In genomic region chr1:54600947-54601725, GRCh38 we compare ENCODE assay signal across 1 cellular context.
A peak's percentile ranks its signal among the peaks of the same experiment; 100 is the strongest.
TF ChIP-seq lines count a peak whose summit lies in the region.

No MANE protein-coding gene starts in this region.

TF ChIP-seq in HepG2, 621 proteins besides CTCF, POLR2A, EP300 and RAD21:
- TF ChIP-seq, protein P1, sequence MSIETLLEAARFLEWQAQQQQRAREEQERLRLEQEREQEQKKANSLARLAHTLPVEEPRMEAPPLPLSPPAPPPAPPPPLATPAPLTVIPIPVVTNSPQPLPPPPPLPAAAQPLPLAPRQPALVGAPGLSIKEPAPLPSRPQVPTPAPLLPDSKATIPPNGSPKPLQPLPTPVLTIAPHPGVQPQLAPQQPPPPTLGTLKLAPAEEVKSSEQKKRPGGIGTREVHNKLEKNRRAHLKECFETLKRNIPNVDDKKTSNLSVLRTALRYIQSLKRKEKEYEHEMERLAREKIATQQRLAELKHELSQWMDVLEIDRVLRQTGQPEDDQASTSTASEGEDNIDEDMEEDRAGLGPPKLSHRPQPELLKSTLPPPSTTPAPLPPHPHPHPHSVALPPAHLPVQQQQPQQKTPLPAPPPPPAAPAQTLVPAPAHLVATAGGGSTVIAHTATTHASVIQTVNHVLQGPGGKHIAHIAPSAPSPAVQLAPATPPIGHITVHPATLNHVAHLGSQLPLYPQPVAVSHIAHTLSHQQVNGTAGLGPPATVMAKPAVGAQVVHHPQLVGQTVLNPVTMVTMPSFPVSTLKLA (IDR thresholded peaks at IDR 0.05): peak; percentile 65
- TF ChIP-seq SOX6 (IDR thresholded peaks at IDR 0.05): no peak
- no peak for TF ChIP-seq SOX6 (CRISPR knock-in tag; IDR thresholded peaks at IDR 0.05)
